In genomic region chr10:7766241-7766640, GRCh38 we compare ENCODE assay signal across 35 cellular contexts. TPM values are rescaled to one million over a fixed set of nuclear protein-coding genes. Genes with fewer than 3 reads are reported as not detected.
DNase-seq lines count a peak whose midpoint lies in the region; ATAC-seq and TF ChIP-seq lines count a peak whose summit lies in the region.
"Had no signal": no experiment of that assay in that cellular context is flagged by ENCODE, and none has a peak within 500 bp of the region (broad histone marks: within the 10 kb centered on the region; RNA-seq: fewer than 3 reads in every experiment).

No MANE protein-coding gene starts in this region.

- H3K4me3 Mint-ChIP-seq in progenitor cell of endocrine pancreas (ENCODE audit: low read depth): no peak overlapping the region
- H3K4me3 Mint-ChIP-seq: B cell; CD14-positive monocyte; CD4-positive, alpha-beta memory T cell; CD4-positive, alpha-beta T cell; CD4-positive, CD25-positive, alpha-beta regulatory T cell; CD8-positive, alpha-beta memory T cell; CD8-positive, alpha-beta T cell had no signal

- H3K27me3 ChIP-seq in osteoblast (ENCODE audit: insufficient read depth, low read length): no peaks in the 10 kb centered on the region
- no peaks in the 10 kb centered on the region for H3K27me3 ChIP-seq in suprapubic skin
- H3K27me3 ChIP-seq in brain microvascular endothelial cell (replicated peaks): no peaks in the 10 kb centered on the region
- H3K27me3 ChIP-seq: BE2C; BLaER1; BLaER1 treated with 17β-estradiol and CSF1 and Interleukin-3, amounts not matched to agents 10 nM and 100 nM had no signal

- H3K27me3 Mint-ChIP-seq in progenitor cell of endocrine pancreas: no peaks in the 10 kb centered on the region
- H3K27me3 Mint-ChIP-seq: B cell; CD4-positive, alpha-beta memory T cell; CD4-positive, alpha-beta T cell; CD4-positive, CD25-positive, alpha-beta regulatory T cell; CD8-positive, alpha-beta memory T cell had no signal

- H3K4me1 ChIP-seq in osteoblast (ENCODE audit: insufficient read depth, low read length) (peaks cover 8% of the 10 kb centered on the region), mucosa of descending colon (ENCODE audit: low read depth) (no peaks in the 10 kb centered on the region), suprapubic skin (no peaks in the 10 kb centered on the region)
- H3K4me1 ChIP-seq: A549, BE2C, Caco-2 had no signal

- H3K9me3 ChIP-seq in osteoblast (ENCODE audit: low read depth, low read length) (no peaks in the 10 kb centered on the region), mucosa of descending colon (no peaks in the 10 kb centered on the region), suprapubic skin (no peaks in the 10 kb centered on the region)
- H3K9me3 ChIP-seq: A549; BE2C; BLaER1; BLaER1 treated with 17β-estradiol and CSF1 and Interleukin-3, amounts not matched to agents 10 nM and 100 nM; Caco-2 had no signal

- intact Hi-C loops in mucosa of descending colon (cut with DNase I, micrococcal nuclease): no loop called here

- in situ Hi-C loops in SK-MEL-5 (cut with HindIII; ENCODE audit: low pct_unique_long_range_greater_than_20kb, low sequenced_read_pairs): no loop called here
- in situ Hi-C loops in brain microvascular endothelial cell (cut with HindIII; ENCODE audit: low pct_ligation_motif_present, low sequenced_read_pairs): no loop called here

- H3K79me2 ChIP-seq in osteoblast (ENCODE audit: insufficient read depth, low read length): no peaks in the 10 kb centered on the region

- no peak overlapping the region for H2AFZ ChIP-seq in osteoblast (ENCODE audit: low read length)

- ATAC-seq in mucosa of descending colon: no peak
- ATAC-seq: A549; CD8-positive, alpha-beta T cell had no signal

- TF ChIP-seq POLR2A in suprapubic skin (IDR thresholded peaks at IDR 0.05): no peak

- no peak for TF ChIP-seq EP300 in suprapubic skin (IDR thresholded peaks at IDR 0.05)

- 78% methylated on average over 3 of the region's 3 CpGs for WGBS in suprapubic skin

- no peaks in the 10 kb centered on the region for H3K9me3 Mint-ChIP-seq in progenitor cell of endocrine pancreas (ENCODE audit: low read depth)
- H3K9me3 Mint-ChIP-seq: CD14-positive monocyte; CD4-positive, alpha-beta memory T cell; CD4-positive, alpha-beta T cell; CD4-positive, CD25-positive, alpha-beta regulatory T cell; CD8-positive, alpha-beta memory T cell; CD8-positive, alpha-beta T cell had no signal

- H3K36me3 ChIP-seq in osteoblast (ENCODE audit: insufficient read depth, low read length) (peaks cover 45% of the 10 kb centered on the region), mucosa of descending colon (ENCODE audit: low read depth) (peaks cover 17% of the 10 kb centered on the region), suprapubic skin (peaks cover 85% of the 10 kb centered on the region), brain microvascular endothelial cell (replicated peaks) (peaks cover 47% of the 10 kb centered on the region)

- H3K4me1 Mint-ChIP-seq in progenitor cell of endocrine pancreas (ENCODE audit: low read depth): peaks cover 5% of the 10 kb centered on the region
- H3K4me1 Mint-ChIP-seq: B cell; CD8-positive, alpha-beta memory T cell had no signal

- H3K27ac ChIP-seq in osteoblast (ENCODE audit: low read depth, low read length): peak overlapping the region; percentile 52
- H3K27ac ChIP-seq in suprapubic skin: no peak overlapping the region
- no peak overlapping the region for H3K27ac ChIP-seq in brain microvascular endothelial cell
- H3K27ac ChIP-seq: 22Rv1; A549; BLaER1; BLaER1 treated with 17β-estradiol and CSF1 and Interleukin-3, amounts not matched to agents 10 nM and 100 nM; C4-2B had no signal

- TF ChIP-seq CTCF in osteoblast (IDR thresholded peaks at IDR 0.05; ENCODE audit: extremely low read depth, low read depth, low read length) (no peak), progenitor cell of endocrine pancreas (IDR thresholded peaks at IDR 0.05; ENCODE audit: unreplicated experiment) (no peak), mucosa of descending colon (IDR thresholded peaks at IDR 0.05) (no peak), suprapubic skin (IDR thresholded peaks at IDR 0.05) (no peak), brain microvascular endothelial cell (IDR thresholded peaks at IDR 0.05; ENCODE audit: low read depth, low read length, missing control alignments) (no peak)

- DNase-seq in SK-MEL-5 (ENCODE audit: low read depth, low spot score) (peak; percentile 95), foreskin melanocyte (peak; percentile 33), osteoblast (ENCODE audit: insufficient read length, low spot score, missing footprints) (no peak), progenitor cell of endocrine pancreas (ENCODE audit: low spot score, unreplicated experiment) (no peak), mucosa of descending colon (no peak), suprapubic skin (ENCODE audit: low spot score in 2 of 2) (no peak), brain microvascular endothelial cell (no peak)
- DNase-seq in activated T-cell treated with anti-CD3 and anti-CD28 coated beads, Interleukin-2, amount 50 U/mL, for 1 hour: no peak
- DNase-seq: 8988T; ACHN; AML-193; BE2C; C1 segment of cervical spinal cord; Caco-2; Calu3; CD4-positive, alpha-beta memory T cell; CD4-positive, alpha-beta T cell; CD4-positive, CD25-positive, alpha-beta regulatory T cell; CD8-positive, alpha-beta memory T cell; CD8-positive, alpha-beta T cell; COR-L47; DMS 273 treated with DMSO at 0.1 percent for 48 hours; DMS153; DMS53; DMS79; DMS79 treated with DMSO at 0.1 percent for 48 hours; DND-41; EL had no signal

- peak overlapping the region; percentile 45 for H3K27ac Mint-ChIP-seq in progenitor cell of endocrine pancreas
- H3K27ac Mint-ChIP-seq: B cell; CD4-positive, alpha-beta memory T cell; CD4-positive, alpha-beta T cell; CD4-positive, CD25-positive, alpha-beta regulatory T cell; CD8-positive, alpha-beta T cell had no signal

- H3K4me3 ChIP-seq in osteoblast (ENCODE audit: insufficient read depth, low read length) (no peak overlapping the region), mucosa of descending colon (no peak overlapping the region), suprapubic skin (no peak overlapping the region), brain microvascular endothelial cell (ENCODE audit: low read depth, low read length) (no peak overlapping the region)
- H3K4me3 ChIP-seq: A549; BLaER1; BLaER1 treated with 17β-estradiol and CSF1 and Interleukin-3, amounts not matched to agents 10 nM and 100 nM had no signal

- peaks cover 23% of the 10 kb centered on the region for H3K36me3 Mint-ChIP-seq in progenitor cell of endocrine pancreas (ENCODE audit: insufficient read depth)

- H4K20me1 ChIP-seq in osteoblast (ENCODE audit: insufficient read depth, low read length): no peaks in the 10 kb centered on the region
- H4K20me1 ChIP-seq: BLaER1 had no signal

- no peak overlapping the region for H3K4me2 ChIP-seq in osteoblast (ENCODE audit: insufficient read depth, low read length)
- H3K4me2 ChIP-seq: A549; BLaER1; BLaER1 treated with 17β-estradiol and CSF1 and Interleukin-3, amounts not matched to agents 10 nM and 100 nM had no signal

RNA-seq across cellular contexts. Expression of gene KIN, which starts 21.6 kb away (rescaled TPM):
- 73.9 and 74.0 TPM in 2 replicates for total RNA-seq in SK-MEL-5 (2014; rRNA removed; shearing (Covaris generic))
- 22.2 and 27.8 TPM in 2 replicates for polyA plus RNA-seq in SK-MEL-5 (2015; cell fraction: cytosol; rRNA removed)
- 43.4 and 49.4 TPM in 2 replicates for polyA plus RNA-seq in SK-MEL-5 (2015; cell fraction: nucleus; rRNA removed)
- total RNA-seq in osteoblast: 5.8 and 8.0 TPM in 2 replicates
- total RNA-seq in progenitor cell of endocrine pancreas: 15.3 and 17.3 TPM in 2 replicates
- total RNA-seq in mucosa of descending colon: 10 to 100 TPM in 1 of 3 donors, 1 to 10 TPM in 2; 8.6 to 10.5 (median 9.1) TPM
- total RNA-seq in suprapubic skin: 10 to 100 TPM in 1 of 4 donors, 1 to 10 TPM in 3; 2.7 to 13.8 (median 7.5) TPM

RNA-seq across cellular contexts. Expression of gene ATP5F1C, which starts 21.7 kb away (rescaled TPM):
- total RNA-seq in SK-MEL-5 (2014; rRNA removed; shearing (Covaris generic)): 363 and 364 TPM in 2 replicates
- polyA plus RNA-seq in SK-MEL-5 (2015; cell fraction: cytosol; rRNA removed): 206 and 259 TPM in 2 replicates
- polyA plus RNA-seq in SK-MEL-5 (2015; cell fraction: nucleus; rRNA removed): 152 and 166 TPM in 2 replicates
- 209 and 232 TPM in 2 replicates for total RNA-seq in osteoblast
- total RNA-seq in progenitor cell of endocrine pancreas: 220 and 221 TPM in 2 replicates
- 100 to 1,000 TPM; 323 to 533 (median 462) TPM for total RNA-seq in mucosa of descending colon
- total RNA-seq in suprapubic skin: 100 to 1,000 TPM; 188 to 226 (median 205) TPM

RNA-seq across cellular contexts. Expression of gene TAF3, which starts 52.1 kb away (rescaled TPM):
- 0.98 and 1.3 TPM in 2 replicates for total RNA-seq in SK-MEL-5 (2014; rRNA removed; shearing (Covaris generic))
- 5.4 and 6.2 TPM in 2 replicates for polyA plus RNA-seq in SK-MEL-5 (2015; cell fraction: cytosol; rRNA removed)
- 1.1 and 1.7 TPM in 2 replicates for polyA plus RNA-seq in SK-MEL-5 (2015; cell fraction: nucleus; rRNA removed)
- total RNA-seq in osteoblast (2.2 and 2.4 TPM in 2 replicates), progenitor cell of endocrine pancreas (8.5 and 9.4 TPM in 2 replicates), mucosa of descending colon (10 to 100 TPM in 1 of 3 donors, 1 to 10 TPM in 2; 5.5 to 17.2 (median 6.0) TPM), suprapubic skin (10 to 100 TPM in 2 of 4 donors, 1 to 10 TPM in 2; 5.6 to 13.3 (median 10.3) TPM)

Comparison
In these comparisons a context has a peak if more than half of its experiments do, and no peak if none do; other contexts are left out.
1. DNase-seq: peak in SK-MEL-5 (single experiment) and foreskin melanocyte (single experiment); none in osteoblast (single experiment), progenitor cell of endocrine pancreas (single experiment), mucosa of descending colon (0 of 3), suprapubic skin (0 of 2), activated T-cell treated with anti-CD3 and anti-CD28 coated beads, Interleukin-2, amount 50 U/mL, for 1 hour (single experiment) and brain microvascular endothelial cell (single experiment).